In genomic region chr1:15723631-15724246, GRCh38 we compare ENCODE assay signal across 20 cellular contexts. TPM values are rescaled to one million over a fixed set of nuclear protein-coding genes. Genes with fewer than 3 reads are reported as not detected.
"Had no signal": no experiment of that assay in that cellular context is flagged by ENCODE, and none has a peak within 500 bp of the region (broad histone marks: within the 10 kb centered on the region; RNA-seq: fewer than 3 reads in every experiment).

No MANE protein-coding gene starts in this region.

- H3K4me3 Mint-ChIP-seq: activated CD8-positive, alpha-beta memory T cell treated with anti-CD3 and anti-CD28 coated beads, Interleukin-2, amount 10 ng/mL, durations not matched to agents 7 days and 5 days; activated naive CD8-positive, alpha-beta T cell treated with anti-CD3 and anti-CD28 coated beads, Interleukin-2, amount 10 ng/mL, durations not matched to agents 7 days and 5 days; activated T-cell treated with anti-CD3 and anti-CD28 coated beads, Interleukin-2, amount 50 U/mL, for 24 hours; nephron progenitor cell; stimulated activated naive CD8-positive, alpha-beta T cell treated with anti-CD3 and anti-CD28 coated beads, Interleukin-15, Interleukin-2, amounts not matched to agents 100 ng/mL and 50 ng/mL, for 24 hours had no signal

- H3K4me1 Mint-ChIP-seq: activated CD8-positive, alpha-beta memory T cell treated with anti-CD3 and anti-CD28 coated beads, Interleukin-2, amount 10 ng/mL, durations not matched to agents 7 days and 5 days; activated naive CD8-positive, alpha-beta T cell treated with anti-CD3 and anti-CD28 coated beads, Interleukin-2, amount 10 ng/mL, durations not matched to agents 7 days and 5 days had no signal

- H3K9me3 Mint-ChIP-seq: activated naive CD8-positive, alpha-beta T cell treated with anti-CD3 and anti-CD28 coated beads, Interleukin-2, amount 10 ng/mL, durations not matched to agents 7 days and 5 days; activated T-cell treated with anti-CD3 and anti-CD28 coated beads, Interleukin-2, amount 50 U/mL, for 24 hours; nephron progenitor cell; stimulated activated naive CD8-positive, alpha-beta T cell treated with anti-CD3 and anti-CD28 coated beads, Interleukin-15, Interleukin-2, amounts not matched to agents 100 ng/mL and 50 ng/mL, for 24 hours had no signal

- H3K9me3 ChIP-seq: breast epithelium, testis had no signal

- H3K4me1 ChIP-seq: breast epithelium had no signal

- DNase-seq: activated CD4-positive, alpha-beta T cell treated with anti-CD3 and anti-CD28 coated beads, Interleukin-2, amount 50 U/mL, for 48 hours; activated CD4-positive, CD25-positive, alpha-beta regulatory T cell treated with anti-CD3 and anti-CD28 coated beads, Interleukin-2, amount 50 U/mL, for 72 hours; activated CD8-positive, alpha-beta memory T cell treated with anti-CD3 and anti-CD28 coated beads, Interleukin-2, amount 10 ng/mL, durations not matched to agents 7 days and 5 days; activated effector memory CD4-positive, alpha-beta T cell treated with anti-CD3 and anti-CD28 coated beads, Interleukin-2, amount 50 U/mL, for 16 hours; activated naive CD8-positive, alpha-beta T cell treated with anti-CD3 and anti-CD28 coated beads, Interleukin-2, amount 10 ng/mL, durations not matched to agents 7 days and 5 days; activated T-cell treated with anti-CD3 and anti-CD28 coated beads, Interleukin-2, amount 50 U/mL, for 24 hours; anterior cingulate cortex; nephron progenitor cell; stimulated activated CD4-positive, alpha-beta T cell treated with anti-CD3 and anti-CD28 coated beads, Interleukin-4, amount 100 ng/mL, for 1 hour; stimulated activated CD8-positive, alpha-beta memory T cell treated with anti-CD3 and anti-CD28 coated beads, Interleukin-4, amount 100 ng/mL, for 48 hours; T-helper 2 cell had no signal

- H3K27me3 Mint-ChIP-seq: activated CD8-positive, alpha-beta memory T cell treated with anti-CD3 and anti-CD28 coated beads, Interleukin-2, amount 10 ng/mL, durations not matched to agents 7 days and 5 days; activated naive CD8-positive, alpha-beta T cell treated with anti-CD3 and anti-CD28 coated beads, Interleukin-2, amount 10 ng/mL, durations not matched to agents 7 days and 5 days; activated T-cell treated with anti-CD3 and anti-CD28 coated beads, Interleukin-2, amount 50 U/mL, for 24 hours; stimulated activated naive CD8-positive, alpha-beta T cell treated with anti-CD3 and anti-CD28 coated beads, Interleukin-15, Interleukin-2, amounts not matched to agents 100 ng/mL and 50 ng/mL, for 24 hours had no signal

- ATAC-seq: activated CD8-positive, alpha-beta memory T cell treated with anti-CD3 and anti-CD28 coated beads, Interleukin-2, amount 10 ng/mL, durations not matched to agents 7 days and 5 days; esophagus mucosa; left lobe of liver had no signal

- H3K27me3 ChIP-seq: breast epithelium, testis had no signal

- H3K4me3 ChIP-seq: breast epithelium, testis had no signal

- FAIRE-seq: endometrium had no signal

- H3K27ac Mint-ChIP-seq: activated CD8-positive, alpha-beta memory T cell treated with anti-CD3 and anti-CD28 coated beads, Interleukin-2, amount 10 ng/mL, durations not matched to agents 7 days and 5 days; activated naive CD8-positive, alpha-beta T cell treated with anti-CD3 and anti-CD28 coated beads, Interleukin-2, amount 10 ng/mL, durations not matched to agents 7 days and 5 days; nephron progenitor cell; stimulated activated naive CD8-positive, alpha-beta T cell treated with anti-CD3 and anti-CD28 coated beads, Interleukin-15, Interleukin-2, amounts not matched to agents 100 ng/mL and 50 ng/mL, for 24 hours had no signal

RNA-seq across cellular contexts. Expression of gene TMEM82, which starts 18.6 kb away (rescaled TPM):
- total RNA-seq: activated CD8-positive, alpha-beta memory T cell treated with anti-CD3 and anti-CD28 coated beads, Interleukin-2, amount 10 ng/mL, durations not matched to agents 7 days and 5 days; activated naive CD8-positive, alpha-beta T cell treated with anti-CD3 and anti-CD28 coated beads, Interleukin-2, amount 10 ng/mL, durations not matched to agents 7 days and 5 days; breast epithelium; esophagus mucosa; fibroblast of villous mesenchyme; osteocyte; testis; urinary bladder had no signal
- polyA plus RNA-seq: urinary bladder had no signal

RNA-seq across cellular contexts. Expression of gene FBLIM1, which starts 34.9 kb away (rescaled TPM):
- total RNA-seq: activated CD8-positive, alpha-beta memory T cell treated with anti-CD3 and anti-CD28 coated beads, Interleukin-2, amount 10 ng/mL, durations not matched to agents 7 days and 5 days had no signal
